1 cellular context compared by ENCODE assay signal in the genomic region with DNA sequence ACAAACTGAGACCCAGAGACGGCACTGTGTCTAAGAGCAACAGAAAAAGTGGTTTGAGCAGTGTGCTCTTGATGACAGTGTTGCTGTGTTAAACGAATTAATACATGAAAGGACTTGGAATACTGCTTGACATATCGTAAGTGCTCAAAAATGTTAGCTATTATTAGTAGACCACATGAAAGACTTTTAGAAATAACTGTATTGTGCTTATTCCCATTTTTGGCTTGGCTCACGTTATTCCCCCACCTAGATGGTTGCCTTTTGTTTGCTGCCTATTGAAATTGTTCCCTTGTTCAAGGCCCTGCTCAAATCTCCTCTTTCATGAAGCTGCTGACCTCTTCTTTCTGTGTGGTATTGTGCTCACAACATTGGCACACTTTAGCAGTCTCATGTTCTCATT.
TF ChIP-seq lines count a peak whose summit lies in the region.

No MANE protein-coding gene starts in this region.

TF ChIP-seq in SK-N-SH treated with all-trans-retinoic acid at 6 μM for 48 hours, 23 proteins besides CTCF, POLR2A, EP300 and RAD21 (continued from another document):
- TF ChIP-seq, protein P1, sequence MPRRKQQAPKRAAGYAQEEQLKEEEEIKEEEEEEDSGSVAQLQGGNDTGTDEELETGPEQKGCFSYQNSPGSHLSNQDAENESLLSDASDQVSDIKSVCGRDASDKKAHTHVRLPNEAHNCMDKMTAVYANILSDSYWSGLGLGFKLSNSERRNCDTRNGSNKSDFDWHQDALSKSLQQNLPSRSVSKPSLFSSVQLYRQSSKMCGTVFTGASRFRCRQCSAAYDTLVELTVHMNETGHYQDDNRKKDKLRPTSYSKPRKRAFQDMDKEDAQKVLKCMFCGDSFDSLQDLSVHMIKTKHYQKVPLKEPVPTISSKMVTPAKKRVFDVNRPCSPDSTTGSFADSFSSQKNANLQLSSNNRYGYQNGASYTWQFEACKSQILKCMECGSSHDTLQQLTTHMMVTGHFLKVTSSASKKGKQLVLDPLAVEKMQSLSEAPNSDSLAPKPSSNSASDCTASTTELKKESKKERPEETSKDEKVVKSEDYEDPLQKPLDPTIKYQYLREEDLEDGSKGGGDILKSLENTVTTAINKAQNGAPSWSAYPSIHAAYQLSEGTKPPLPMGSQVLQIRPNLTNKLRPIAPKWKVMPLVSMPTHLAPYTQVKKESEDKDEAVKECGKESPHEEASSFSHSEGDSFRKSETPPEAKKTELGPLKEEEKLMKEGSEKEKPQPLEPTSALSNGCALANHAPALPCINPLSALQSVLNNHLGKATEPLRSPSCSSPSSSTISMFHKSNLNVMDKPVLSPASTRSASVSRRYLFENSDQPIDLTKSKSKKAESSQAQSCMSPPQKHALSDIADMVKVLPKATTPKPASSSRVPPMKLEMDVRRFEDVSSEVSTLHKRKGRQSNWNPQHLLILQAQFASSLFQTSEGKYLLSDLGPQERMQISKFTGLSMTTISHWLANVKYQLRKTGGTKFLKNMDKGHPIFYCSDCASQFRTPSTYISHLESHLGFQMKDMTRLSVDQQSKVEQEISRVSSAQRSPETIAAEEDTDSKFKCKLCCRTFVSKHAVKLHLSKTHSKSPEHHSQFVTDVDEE (CRISPR knock-in tag; IDR thresholded peaks at IDR 0.05), result no peak
- TF ChIP-seq BACH2 (CRISPR knock-in tag; IDR thresholded peaks at IDR 0.05; ENCODE audit: borderline replicate concordance), result no peak
- no peak for TF ChIP-seq CSDC2 (CRISPR knock-in tag; IDR thresholded peaks at IDR 0.05)
- TF ChIP-seq ZNF565 (CRISPR knock-in tag; conservative IDR thresholded peaks at IDR 0.05; ENCODE audit: low read depth), result no peak
